Comparison of ENCODE assay signal across 1 cellular context in the genomic region with DNA sequence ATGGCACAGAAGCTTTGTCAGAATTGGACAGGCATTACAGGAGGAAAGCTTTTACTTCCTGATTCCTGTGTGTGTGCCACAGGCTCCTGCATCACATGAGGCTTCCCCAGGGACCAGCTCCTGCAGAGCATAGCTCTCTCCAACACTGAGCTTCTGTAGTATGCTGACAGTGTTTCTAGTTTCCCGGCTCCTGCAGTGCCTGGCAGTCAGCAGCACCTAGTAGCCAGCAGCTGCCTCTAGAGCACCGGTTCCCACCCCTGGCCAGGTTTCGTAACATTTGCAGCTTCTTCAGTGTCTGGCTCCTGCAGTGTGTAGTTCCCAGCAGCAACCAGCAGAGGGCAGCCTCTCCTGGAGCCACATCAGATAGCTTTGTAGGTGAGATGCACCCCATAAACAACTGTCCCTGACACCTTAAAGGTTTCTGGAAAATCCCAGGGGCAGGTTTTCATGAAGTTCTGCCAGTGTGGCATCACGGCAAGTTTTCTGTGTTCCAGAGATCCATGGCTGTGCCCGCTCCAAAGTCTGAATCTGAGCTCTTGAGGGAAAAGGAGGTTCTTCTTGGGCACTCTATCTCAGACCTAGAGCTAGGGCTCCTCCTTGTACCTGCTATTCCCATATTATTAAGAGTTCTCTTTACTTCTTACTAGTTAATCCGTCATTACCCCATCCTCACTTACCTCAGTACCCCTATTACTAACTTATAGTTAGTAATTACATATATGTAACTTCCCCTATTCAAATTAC.
TF ChIP-seq lines count a peak whose summit lies in the region.

No MANE protein-coding gene starts in this region.

TF ChIP-seq in HCT116, 20 proteins besides CTCF, POLR2A, EP300 and RAD21 (continued from another document):
- TF ChIP-seq, protein P1, sequence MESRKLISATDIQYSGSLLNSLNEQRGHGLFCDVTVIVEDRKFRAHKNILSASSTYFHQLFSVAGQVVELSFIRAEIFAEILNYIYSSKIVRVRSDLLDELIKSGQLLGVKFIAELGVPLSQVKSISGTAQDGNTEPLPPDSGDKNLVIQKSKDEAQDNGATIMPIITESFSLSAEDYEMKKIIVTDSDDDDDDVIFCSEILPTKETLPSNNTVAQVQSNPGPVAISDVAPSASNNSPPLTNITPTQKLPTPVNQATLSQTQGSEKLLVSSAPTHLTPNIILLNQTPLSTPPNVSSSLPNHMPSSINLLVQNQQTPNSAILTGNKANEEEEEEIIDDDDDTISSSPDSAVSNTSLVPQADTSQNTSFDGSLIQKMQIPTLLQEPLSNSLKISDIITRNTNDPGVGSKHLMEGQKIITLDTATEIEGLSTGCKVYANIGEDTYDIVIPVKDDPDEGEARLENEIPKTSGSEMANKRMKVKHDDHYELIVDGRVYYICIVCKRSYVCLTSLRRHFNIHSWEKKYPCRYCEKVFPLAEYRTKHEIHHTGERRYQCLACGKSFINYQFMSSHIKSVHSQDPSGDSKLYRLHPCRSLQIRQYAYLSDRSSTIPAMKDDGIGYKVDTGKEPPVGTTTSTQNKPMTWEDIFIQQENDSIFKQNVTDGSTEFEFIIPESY (IDR thresholded peaks at IDR 0.05; ENCODE audit: extremely low read depth, insufficient replicate concordance, low read length) = no peak
- peak; percentile 21 for TF ChIP-seq TCF7L2 (IDR thresholded peaks at IDR 0.05; ENCODE audit: borderline replicate concordance, extremely low read depth, insufficient read depth, insufficient read length)
- TF ChIP-seq YY1 (IDR thresholded peaks at IDR 0.05; ENCODE audit: extremely low read depth, insufficient replicate concordance, low read depth, low read length) = peak; percentile 27
- TF ChIP-seq CBX3 (IDR thresholded peaks at IDR 0.05; ENCODE audit: low read depth) = peak; percentile 66; the same call in 1 of the 2 replicates
